Comparison of ENCODE assay signal across 8 cellular contexts in the genomic region with DNA sequence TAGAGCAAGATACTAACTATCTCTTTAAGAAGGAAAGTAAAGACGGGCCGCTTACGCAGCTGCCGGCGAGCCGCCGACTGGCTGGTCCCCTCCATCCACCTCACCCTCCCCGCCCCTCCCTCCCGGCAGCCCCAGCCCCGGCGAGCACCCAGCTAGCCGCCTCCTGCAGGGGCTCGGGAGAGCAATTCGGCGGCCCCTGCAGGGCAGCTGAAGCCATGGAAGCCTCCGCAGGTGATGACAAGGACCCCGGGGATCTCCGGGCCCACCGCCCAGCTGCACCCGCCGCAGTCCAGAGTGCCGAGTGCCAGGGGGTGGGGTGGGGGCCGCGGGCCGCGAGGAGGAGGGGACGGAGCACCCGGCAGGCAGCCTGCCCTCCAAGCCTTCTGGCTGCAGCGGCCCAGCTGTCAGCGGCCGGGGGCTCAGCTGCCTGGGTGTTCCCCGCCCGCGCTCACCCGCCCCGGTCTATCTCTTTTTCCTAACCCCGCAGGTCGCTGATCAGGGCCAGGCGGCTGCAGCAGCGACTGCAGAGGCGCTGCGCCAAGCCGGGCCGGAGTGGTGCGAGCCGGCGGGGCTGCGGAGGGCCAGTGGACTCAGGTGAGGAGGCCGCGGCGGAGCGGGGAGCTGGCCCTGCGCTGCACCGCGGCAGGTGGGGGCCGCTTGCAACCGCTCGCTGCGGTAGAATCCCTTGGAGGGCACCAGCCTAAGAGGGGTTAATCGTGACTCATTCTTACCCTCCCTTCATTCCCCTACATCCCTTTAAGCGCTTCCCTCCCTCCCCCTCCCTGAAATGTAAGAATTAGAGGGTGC. TPM values are rescaled to one million over a fixed set of nuclear protein-coding genes. Genes with fewer than 3 reads are reported as not detected.
DNase-seq lines count a peak whose midpoint lies in the region; ATAC-seq and TF ChIP-seq lines count a peak whose summit lies in the region.

A gene with protein sequence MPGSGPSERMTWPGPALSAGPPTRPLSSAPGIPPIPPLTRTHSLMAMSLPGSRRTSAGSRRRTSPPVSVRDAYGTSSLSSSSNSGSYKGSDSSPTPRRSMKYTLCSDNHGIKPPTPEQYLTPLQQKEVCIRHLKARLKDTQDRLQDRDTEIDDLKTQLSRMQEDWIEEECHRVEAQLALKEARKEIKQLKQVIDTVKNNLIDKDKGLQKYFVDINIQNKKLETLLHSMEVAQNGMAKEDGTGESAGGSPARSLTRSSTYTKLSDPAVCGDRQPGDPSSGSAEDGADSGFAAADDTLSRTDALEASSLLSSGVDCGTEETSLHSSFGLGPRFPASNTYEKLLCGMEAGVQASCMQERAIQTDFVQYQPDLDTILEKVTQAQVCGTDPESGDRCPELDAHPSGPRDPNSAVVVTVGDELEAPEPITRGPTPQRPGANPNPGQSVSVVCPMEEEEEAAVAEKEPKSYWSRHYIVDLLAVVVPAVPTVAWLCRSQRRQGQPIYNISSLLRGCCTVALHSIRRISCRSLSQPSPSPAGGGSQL (plus strand): TSS at position 128 of the 807 bp plus-strand sequence. CDS start 29,946 bp downstream, outside the sequence.

- H3K27ac ChIP-seq in IMR-90 (ENCODE audit: insufficient read depth, low read length) (peak within 1 kb of the TSS; percentile 66), trophoblast cell (ENCODE audit: low read depth, low read length) (no peak within 1 kb of the TSS), thyroid gland (peak within 1 kb of the TSS; percentile 46 to 75 (median 65))

- peak within 1 kb of the TSS; percentile 85 for H2AK9ac ChIP-seq in IMR-90 (replicated peaks; ENCODE audit: low read depth, low read length, poor library complexity)

- in situ Hi-C loops in IMR-90 (cut with MboI; ENCODE audit: low sequenced_read_pairs), result no loop called here

- H3K18ac ChIP-seq in IMR-90 (ENCODE audit: low read depth, low read length), result peak within 1 kb of the TSS; percentile 62
- H3K18ac ChIP-seq in trophoblast cell (ENCODE audit: low read length), result no peak within 1 kb of the TSS

- H2BK12ac ChIP-seq in trophoblast cell (ENCODE audit: low read length), result no peak within 1 kb of the TSS

- H2BK15ac ChIP-seq in IMR-90 (ENCODE audit: low read depth, low read length), result 0 out of 3 replicates have a peak within 1 kb of the TSS, but pooled peaks have one; percentile 8

- H3K27me3 ChIP-seq in IMR-90 (ENCODE audit: control insufficient read depth, insufficient read depth, low read length), result no peaks in the 10 kb centered on the region
- H3K27me3 ChIP-seq in adipocyte (replicated peaks; ENCODE audit: control insufficient read depth, insufficient read depth, low read length), result no peaks in the 10 kb centered on the region
- H3K27me3 ChIP-seq in trophoblast cell (ENCODE audit: insufficient read depth, low read length), result no peaks in the 10 kb centered on the region
- no peaks in the 10 kb centered on the region for H3K27me3 ChIP-seq in thyroid gland

- H2BK120ac ChIP-seq in IMR-90 (ENCODE audit: low read depth, low read length) (peak within 1 kb of the TSS; percentile 85), trophoblast cell (ENCODE audit: insufficient read depth, low read length, poor library complexity) (no peak within 1 kb of the TSS)

- no peak for TF ChIP-seq CTCF in IMR-90 (conservative IDR thresholded peaks at IDR 0.05; ENCODE audit: low read depth, low read length)
- no peak for TF ChIP-seq CTCF in thyroid gland (IDR thresholded peaks at IDR 0.05)

- TF ChIP-seq RAD21 in IMR-90 (IDR thresholded peaks at IDR 0.05; ENCODE audit: low read length), result no peak

- no peaks in the 10 kb centered on the region for H4K20me1 ChIP-seq in IMR-90 (ENCODE audit: insufficient read depth, low read length)

- peaks cover 12% of the 10 kb centered on the region; the same call in 1 of the 2 replicates for H3K9me1 ChIP-seq in IMR-90 (ENCODE audit: insufficient read depth, low read length)

- peak within 1 kb of the TSS; percentile 62 to 88 for H4K8ac ChIP-seq in IMR-90 (ENCODE audit: low read depth in 2 of 2, low read length in 2 of 2)
- H4K8ac ChIP-seq in trophoblast cell (ENCODE audit: low read depth, low read length), result peak within 1 kb of the TSS; percentile 24

- peaks cover 6% of the 10 kb centered on the region; the same call in 1 of the 2 replicates for H3K4me1 ChIP-seq in IMR-90 (ENCODE audit: control insufficient read depth, insufficient read depth, low read length)
- peaks cover 13% of the 10 kb centered on the region for H3K4me1 ChIP-seq in adipocyte (ENCODE audit: control insufficient read depth, insufficient read depth, low read length)
- H3K4me1 ChIP-seq in trophoblast cell (ENCODE audit: control insufficient read depth in 1 of 2, insufficient read depth in 2 of 2, low read length in 2 of 2), result peaks cover 0 to 6% of the 10 kb centered on the region in 2 experiments
- peaks cover 7 to 8% of the 10 kb centered on the region in 2 donors for H3K4me1 ChIP-seq in thyroid gland

- CTCF ChIA-PET in IMR-90 (lab: Yijun Ruan, JAX), result interaction anchor here (0.6 kb wide), 1 partner anchor 52 kb away, joined by 3 read pairs; no protein-coding TSS in a partner anchor

- no TSS peak for BruUV-seq in IMR-90 (replicated peaks; lab: Mats Ljungman, UMichigan)

- WGBS in IMR-90 (ENCODE audit: extremely low coverage in 2 of 2, insufficient read length in 1 of 2), 2 experiments, result 0% methylated on average over 5 of the region's 61 CpGs; no CpG with 5 or more reads in 1 of the 2 experiments
- no CpG with 5 or more reads among the region's 61 CpGs for WGBS in trophoblast cell (ENCODE audit: extremely low coverage, insufficient coverage, insufficient read length)
- WGBS in thyroid gland, 2 donors, result 0 to 2% methylated on average over 37 to 44 of the region's 61 CpGs

- peak within 1 kb of the TSS; percentile 81 for H3K9ac ChIP-seq in IMR-90 (ENCODE audit: low read depth, low read length)
- H3K9ac ChIP-seq in adipocyte (ENCODE audit: low read length), result peak within 1 kb of the TSS; percentile 90
- H3K9ac ChIP-seq in trophoblast cell (ENCODE audit: low read length), result no peak within 1 kb of the TSS

- peak within 1 kb of the TSS; percentile 91 for H3K4ac ChIP-seq in IMR-90 (ENCODE audit: low read depth, low read length)
- H3K4ac ChIP-seq in trophoblast cell (ENCODE audit: low read depth, low read length), result no peak within 1 kb of the TSS

- H3K9me3 ChIP-seq in IMR-90 (ENCODE audit: control insufficient read depth, insufficient read depth, low read length) (no peaks in the 10 kb centered on the region), adipocyte (ENCODE audit: control insufficient read depth, low read length) (no peaks in the 10 kb centered on the region), trophoblast cell (ENCODE audit: insufficient read depth, low read depth, low read length) (no peaks in the 10 kb centered on the region), thyroid gland (no peaks in the 10 kb centered on the region)

- H3K4me2 ChIP-seq in IMR-90 (ENCODE audit: low read depth, low read length) (peak within 1 kb of the TSS; percentile 94), trophoblast cell (ENCODE audit: low read length) (peak within 1 kb of the TSS; percentile 93)

- H3K79me1 ChIP-seq in IMR-90 (ENCODE audit: low read depth in 1 of 2, low read length in 2 of 2) (peaks cover 21 to 29% of the 10 kb centered on the region in 2 experiments), trophoblast cell (ENCODE audit: low read length) (no peaks in the 10 kb centered on the region)

- peak within 1 kb of the TSS; percentile 93 for H4K5ac ChIP-seq in IMR-90 (ENCODE audit: low read depth, low read length)

- peak within 1 kb of the TSS; percentile 80 for H4K91ac ChIP-seq in IMR-90 (ENCODE audit: insufficient read depth, low read depth, low read length)
- H4K91ac ChIP-seq in trophoblast cell (ENCODE audit: low read depth, low read length), result no peak within 1 kb of the TSS

- H2AFZ ChIP-seq in IMR-90 (replicated peaks; ENCODE audit: low read length, poor library complexity) (peak within 1 kb of the TSS; percentile 92), trophoblast cell (ENCODE audit: insufficient read depth, low read length, poor library complexity) (peak within 1 kb of the TSS; percentile 80)

- peak within 1 kb of the TSS; percentile 67 for H2AK5ac ChIP-seq in IMR-90 (ENCODE audit: low read depth, low read length)
- no peak within 1 kb of the TSS for H2AK5ac ChIP-seq in trophoblast cell (ENCODE audit: low read length)

- intact Hi-C loops in IMR-90 (cut with micrococcal nuclease), result loop anchor here (2.0 kb wide), 1 partner anchor 40 kb away; the partner anchor contains the start of gene RAD21L1
- intact Hi-C loops in cardiac septum (cut with DNase I), result no loop called here
- intact Hi-C loops in thyroid gland (cut with DNase I), result no loop called here

- H3K4me3 ChIP-seq in IMR-90 (ENCODE audit: insufficient read depth, low read depth, low read length) (peak within 1 kb of the TSS; percentile 81), adipocyte (ENCODE audit: low read length) (peak within 1 kb of the TSS; percentile 86), trophoblast cell (ENCODE audit: low read depth, low read length) (peak within 1 kb of the TSS; percentile 67), thyroid gland (replicated peaks in 1 of 3) (peak within 1 kb of the TSS; percentile 75 to 93 (median 85))

- peak within 1 kb of the TSS; percentile 85; the same call in 1 of the 2 replicates for H3K23ac ChIP-seq in IMR-90 (ENCODE audit: low read depth, low read length)
- H3K23ac ChIP-seq in trophoblast cell (ENCODE audit: low read length), result no peak within 1 kb of the TSS

- ATAC-seq in GM18861 (IDR thresholded peaks at IDR 0.05; ENCODE audit: unreplicated experiment) (peak; percentile 66), IMR-90 (ENCODE audit: low read depth) (peak; percentile 96)

- no peak within 1 kb of the TSS for H4K12ac ChIP-seq in trophoblast cell (ENCODE audit: low read depth, low read length)

- H2BK20ac ChIP-seq in IMR-90 (ENCODE audit: low read depth, low read length), result peak within 1 kb of the TSS; percentile 75; the same call in 1 of the 2 replicates

- H3K14ac ChIP-seq in IMR-90 (replicated peaks; ENCODE audit: low read depth, low read length), result peak within 1 kb of the TSS; percentile 85
- H3K14ac ChIP-seq in trophoblast cell (ENCODE audit: low read length), result no peak within 1 kb of the TSS

- POLR2A ChIA-PET in IMR-90 (lab: Charles Lee; ENCODE audit: unreplicated experiment), result interaction anchor here (0.5 to 0.6 kb wide), 2 partner anchors 45 to 547 kb away, joined by 3 to 5 read pairs; no protein-coding TSS in a partner anchor

- H2BK5ac ChIP-seq in IMR-90 (ENCODE audit: low read depth, low read length, poor library complexity, severe bottlenecking) (peak within 1 kb of the TSS; percentile 56), trophoblast cell (ENCODE audit: low read depth, low read length, poor library complexity) (no peak within 1 kb of the TSS)

- dilution Hi-C loops in IMR-90 (cut with HindIII; ENCODE audit: low sequenced_read_pairs, unreplicated experiment), result no loop called here

- H3K36me3 ChIP-seq in IMR-90 (ENCODE audit: control insufficient read depth, insufficient read depth, low read length) (peaks cover 4% of the 10 kb centered on the region; the same call in 1 of the 2 replicates), adipocyte (ENCODE audit: control insufficient read depth, insufficient read depth, low read length, severe bottlenecking) (no peaks in the 10 kb centered on the region), trophoblast cell (ENCODE audit: control insufficient read depth in 1 of 2, insufficient read depth in 2 of 2, low read length in 2 of 2) (no peaks in the 10 kb centered on the region), thyroid gland (no peaks in the 10 kb centered on the region)

- peak; percentile 76 for DNase-seq in IMR-90
- peak; percentile 81 for DNase-seq in SW480 (ENCODE audit: low spot score)
- peak; percentile 89 for DNase-seq in adipocyte (ENCODE audit: low read depth)
- peak; percentile 86 for DNase-seq in cardiac septum (ENCODE audit: low spot score)
- DNase-seq in trophoblast cell, result peak in 1 of 2 donors; percentile 51
- peak; percentile 78 to 80 for DNase-seq in thyroid gland
- no peak for DNase-seq in NCI-H187 treated with DMSO at 0.1 percent for 48 hours (lab: John Stamatoyannopoulos, UW)

- H3K56ac ChIP-seq in IMR-90 (ENCODE audit: extremely low read depth, insufficient read depth, low read length), result no peak within 1 kb of the TSS

- TF ChIP-seq POLR2A in IMR-90 (IDR thresholded peaks at IDR 0.05; ENCODE audit: low read depth, low read length) (no peak), thyroid gland (IDR thresholded peaks at IDR 0.05) (peak in 1 of 2 donors; percentile 52)

- H3K79me2 ChIP-seq in trophoblast cell (ENCODE audit: control insufficient read depth, insufficient read depth, low read length, poor library complexity), result no peaks in the 10 kb centered on the region

RNA-seq across cellular contexts. Expression of the gene that starts here (rescaled TPM):
- 4.5 and 4.7 TPM in 2 replicates for total RNA-seq in IMR-90 (2012; rRNA removed)
- 3.1 and 3.2 TPM in 2 replicates for polyA plus RNA-seq in IMR-90 (2012; rRNA removed)
- 1.5 and 3.4 TPM in 2 replicates for polyA plus RNA-seq in IMR-90 (2012; cell fraction: cytosol; rRNA removed)
- 6.1 and 14.6 TPM in 2 replicates for polyA plus RNA-seq in IMR-90 (2012; cell fraction: nucleus; rRNA removed; ENCODE audit: low replicate concordance)
- total RNA-seq in cardiac septum, result 6.9 TPM
- 0.32 and 0.42 TPM in 2 replicates for polyA plus RNA-seq in trophoblast cell (2013)
- 10 to 100 TPM in 3 of 4 donors, 1 to 10 TPM in 1; 9.3 to 16.2 (median 13.6) TPM for total RNA-seq in thyroid gland
